19 cellular contexts compared by ENCODE assay signal in the genomic region with DNA sequence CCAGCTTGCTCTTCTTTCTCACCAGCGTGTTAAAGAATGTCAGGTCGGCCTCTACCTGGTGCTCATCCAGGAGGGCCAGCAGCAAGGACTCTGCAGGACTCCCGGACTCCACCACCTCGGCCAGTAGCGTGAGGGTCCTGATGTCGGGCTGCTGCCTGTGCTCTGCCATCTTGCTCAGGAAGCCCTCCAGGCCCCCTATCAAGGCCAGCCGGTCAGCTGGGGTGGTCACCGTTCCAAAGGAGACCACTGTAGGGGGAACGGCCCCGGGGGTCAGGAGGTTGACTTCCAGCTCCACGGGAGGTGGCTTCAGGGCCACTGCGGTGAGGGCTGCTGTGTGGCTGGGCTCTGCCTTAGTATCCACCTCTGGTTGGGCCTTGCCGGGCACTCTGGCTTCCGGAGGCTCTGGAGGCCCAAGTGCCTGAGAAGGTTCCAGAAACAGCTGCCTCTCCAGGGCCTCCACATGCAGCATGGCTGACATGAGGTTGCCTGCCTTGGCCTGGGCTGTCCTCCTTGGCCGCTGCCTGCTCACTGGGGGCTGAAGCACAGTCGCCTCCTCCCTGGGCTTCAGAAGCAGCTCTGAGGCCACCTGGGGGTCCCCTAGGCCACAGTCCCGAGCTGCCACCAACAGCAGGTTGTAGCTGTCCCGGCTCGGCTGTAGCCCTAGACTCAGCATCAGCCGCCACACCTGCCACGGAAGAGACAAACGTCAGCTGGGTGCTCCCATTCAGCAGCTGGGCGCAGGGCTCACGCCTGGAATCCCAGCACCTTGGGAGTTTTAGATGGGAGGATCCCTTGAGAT.
"Had no signal": no experiment of that assay in that cellular context is flagged by ENCODE, and none has a peak within 500 bp of the region (broad histone marks: within the 10 kb centered on the region; RNA-seq: fewer than 3 reads in every experiment).

No MANE protein-coding gene starts in this region.

- H3K4me1 Mint-ChIP-seq: neural crest cell; stimulated activated naive B cell treated with anti-CD40 and anti-IgM and Interleukin-4, amounts not matched to agents 10 μg/mL and 1 μg/mL and 100 μg/mL, for 72 hours had no signal

- H3K27ac Mint-ChIP-seq: dendritic cell treated with granulocyte-macrophage colony-stimulating factor and Interleukin-4, amounts not matched to agents 40 ng/mL and 50 ng/mL, for 4 days; effector memory CD8-positive, alpha-beta T cell; naive thymus-derived CD4-positive, alpha-beta T cell; type B pancreatic cell had no signal

- H3K27me3 ChIP-seq: hepatocyte, ovary, right atrium auricular region, sigmoid colon, uterus had no signal

- H3K4me3 ChIP-seq: hepatocyte, ovary, right atrium auricular region, sigmoid colon, skin epidermis, uterus had no signal

- H3K27me3 Mint-ChIP-seq: dendritic cell treated with granulocyte-macrophage colony-stimulating factor and Interleukin-4, amounts not matched to agents 40 ng/mL and 50 ng/mL, for 4 days; effector memory CD8-positive, alpha-beta T cell; naive thymus-derived CD4-positive, alpha-beta T cell; stimulated activated naive B cell treated with anti-CD40 and anti-IgM and Interleukin-4, amounts not matched to agents 10 μg/mL and 1 μg/mL and 100 μg/mL, for 72 hours; type B pancreatic cell had no signal

- H3K9me3 Mint-ChIP-seq: dendritic cell treated with granulocyte-macrophage colony-stimulating factor and Interleukin-4, amounts not matched to agents 40 ng/mL and 50 ng/mL, for 4 days; effector memory CD8-positive, alpha-beta T cell; neural crest cell; stimulated activated naive B cell treated with anti-CD40 and anti-IgM and Interleukin-4, amounts not matched to agents 10 μg/mL and 1 μg/mL and 100 μg/mL, for 72 hours; type B pancreatic cell had no signal

- ATAC-seq: effector memory CD8-positive, alpha-beta T cell; left colon; naive thymus-derived CD4-positive, alpha-beta T cell; stimulated activated naive B cell treated with anti-CD40 and anti-IgM and Interleukin-4, amounts not matched to agents 10 μg/mL and 1 μg/mL and 100 μg/mL, for 72 hours had no signal

- DNase-seq: effector memory CD8-positive, alpha-beta T cell; foreskin melanocyte; head of caudate nucleus; kidney; left colon; mammary epithelial cell; naive thymus-derived CD4-positive, alpha-beta T cell; ovary; sigmoid colon; stimulated activated CD4-positive, alpha-beta T cell treated with anti-CD3 and anti-CD28 coated beads, Interleukin-2, amount 100 ng/mL, for 24 hours; stimulated activated CD4-positive, alpha-beta T cell treated with anti-CD3 and anti-CD28 coated beads, Interleukin-4, amount 100 ng/mL, for 4 hours; stimulated activated naive B cell treated with anti-CD40 and anti-IgM and Interleukin-4, amounts not matched to agents 10 μg/mL and 1 μg/mL and 100 μg/mL, for 72 hours; uterus had no signal

- H3K4me2 ChIP-seq: hepatocyte had no signal

- H3K4me3 Mint-ChIP-seq: dendritic cell treated with granulocyte-macrophage colony-stimulating factor and Interleukin-4, amounts not matched to agents 40 ng/mL and 50 ng/mL, for 4 days; effector memory CD8-positive, alpha-beta T cell; naive thymus-derived CD4-positive, alpha-beta T cell; neural crest cell; stimulated activated naive B cell treated with anti-CD40 and anti-IgM and Interleukin-4, amounts not matched to agents 10 μg/mL and 1 μg/mL and 100 μg/mL, for 72 hours; type B pancreatic cell had no signal

- H3K9me3 ChIP-seq: ovary, right atrium auricular region, sigmoid colon, uterus had no signal

- H3K79me2 ChIP-seq: hepatocyte had no signal

- H2AFZ ChIP-seq: hepatocyte had no signal

- H3K36me3 ChIP-seq: ovary, uterus had no signal

- H3K27ac ChIP-seq: hepatocyte, ovary, right atrium auricular region, sigmoid colon, skin epidermis, uterus had no signal

- H3K4me1 ChIP-seq: right atrium auricular region, sigmoid colon, uterus had no signal
